8 cellular contexts compared by ENCODE assay signal in the genomic region with DNA sequence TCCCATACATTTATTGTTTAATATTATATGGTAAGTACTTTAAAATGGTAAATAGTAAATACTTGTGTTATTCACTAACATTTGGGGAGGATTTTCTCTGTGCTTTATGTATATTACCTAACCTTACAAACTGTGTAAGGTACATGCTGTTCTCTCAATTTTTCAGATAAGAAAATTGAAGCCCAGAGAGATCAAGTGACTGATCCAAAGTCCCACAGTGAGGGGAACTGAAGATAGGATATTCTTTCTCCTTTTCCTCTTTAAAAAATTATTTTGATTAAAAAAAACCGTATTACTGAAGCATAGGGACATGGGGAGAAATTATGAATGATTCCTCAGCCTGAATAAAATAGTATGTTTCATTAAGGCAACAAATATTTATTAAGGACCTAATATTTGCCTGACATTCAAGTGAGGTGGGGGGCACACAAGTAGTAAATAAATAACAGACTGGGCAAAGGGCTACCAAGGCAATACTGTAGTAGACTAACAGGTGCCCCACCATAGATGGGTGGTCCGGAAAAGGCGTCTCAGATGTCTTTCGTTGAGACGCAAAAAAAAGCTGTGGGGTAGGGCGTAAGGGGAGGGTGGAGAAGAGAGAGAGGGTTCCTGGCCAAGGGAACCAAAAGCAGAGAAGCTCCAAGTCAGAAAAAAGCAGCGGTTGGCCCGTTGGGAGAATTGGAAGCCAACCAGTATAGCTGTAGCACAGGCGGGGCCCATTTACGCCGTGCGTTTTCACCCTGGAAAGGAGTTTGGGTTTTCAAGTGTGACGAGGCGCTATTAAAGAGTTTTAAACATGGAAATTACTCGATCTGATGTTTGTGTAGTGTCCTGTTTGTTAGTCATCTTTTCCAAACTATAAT. TPM values are rescaled to one million over a fixed set of nuclear protein-coding genes. Genes with fewer than 3 reads are reported as not detected.
DNase-seq lines count a peak whose midpoint lies in the region; ATAC-seq and TF ChIP-seq lines count a peak whose summit lies in the region.

No MANE protein-coding gene starts in this region.

- TF ChIP-seq POLR2A in esophagus muscularis mucosa (IDR thresholded peaks at IDR 0.05; ENCODE audit: low read depth) (no peak), GM18505 (IDR thresholded peaks at IDR 0.05; ENCODE audit: borderline replicate concordance, extremely low read depth, insufficient read depth, insufficient read length) (no peak)

- H3K4me1 ChIP-seq in esophagus muscularis mucosa, result peaks cover 8 to 40% (median 39%) of the 10 kb centered on the region in 4 donors
- H3K4me1 ChIP-seq in subcutaneous abdominal adipose tissue (ENCODE audit: control insufficient read depth in 5 of 5, insufficient read depth in 5 of 5, low read length in 5 of 5), result peaks cover 0 to 35% (median 31%) of the 10 kb centered on the region in 5 donors

- H3K9me3 ChIP-seq in esophagus muscularis mucosa, result no peaks in the 10 kb centered on the region
- H3K9me3 ChIP-seq in subcutaneous abdominal adipose tissue (ENCODE audit: control insufficient read depth in 5 of 5, low read length in 5 of 5), result no peaks in the 10 kb centered on the region

- ATAC-seq in GM18505 (IDR thresholded peaks at IDR 0.05; ENCODE audit: unreplicated experiment), result no peak

- no peaks in the 10 kb centered on the region for H3K36me3 ChIP-seq in esophagus muscularis mucosa
- no peaks in the 10 kb centered on the region for H3K36me3 ChIP-seq in subcutaneous abdominal adipose tissue (ENCODE audit: control insufficient read depth in 5 of 5, insufficient read depth in 5 of 5, low read length in 5 of 5)

- intact Hi-C loops in esophagus muscularis mucosa (cut with DNase I), result no loop called here

- H3K27me3 ChIP-seq in esophagus muscularis mucosa (no peaks in the 10 kb centered on the region), subcutaneous abdominal adipose tissue (ENCODE audit: control insufficient read depth in 5 of 5, insufficient read depth in 4 of 5, low read length in 5 of 5) (no peaks in the 10 kb centered on the region)

- peak overlapping the region; percentile 78 to 95 (median 89) for H3K9ac ChIP-seq in subcutaneous abdominal adipose tissue (ENCODE audit: low read length in 5 of 5)

- TF ChIP-seq EP300 in esophagus muscularis mucosa (IDR thresholded peaks at IDR 0.05), result no peak

- WGBS in esophagus muscularis mucosa, result 1% methylated on average over 15 of the region's 15 CpGs

- H3K27ac ChIP-seq in esophagus muscularis mucosa (replicated peaks in 1 of 4) (peak overlapping the region; percentile 96 to 99 (median 99)), subcutaneous abdominal adipose tissue (ENCODE audit: low read depth, low read length) (peak overlapping the region; percentile 85)

- DNase-seq in AG08396 (ENCODE audit: low spot score), result peak; percentile 60
- DNase-seq in GM20000 (ENCODE audit: low spot score), result peak; percentile 38
- DNase-seq in NCI-H526 (lab: John Stamatoyannopoulos, UW), result peak; percentile 83 to 96
- DNase-seq in activated T-cell treated with anti-CD3 and anti-CD28 coated beads for 24 hours (ENCODE audit: low read depth), result peak; percentile 16
- DNase-seq in esophagus muscularis mucosa (ENCODE audit: extremely low spot score), result peak; percentile 91
- peak; percentile 78 for DNase-seq in myocyte (ENCODE audit: low read depth)

- TF ChIP-seq CTCF in GM20000 (IDR thresholded peaks at IDR 0.05; ENCODE audit: extremely low read depth, missing control alignments) (no peak), esophagus muscularis mucosa (IDR thresholded peaks at IDR 0.05) (no peak)

- peak overlapping the region; percentile 80 to 96 (median 90) for H3K4me3 ChIP-seq in esophagus muscularis mucosa
- peak overlapping the region; percentile 76 to 93 (median 84) for H3K4me3 ChIP-seq in subcutaneous abdominal adipose tissue (ENCODE audit: low read depth in 1 of 5, low read length in 5 of 5)

RNA-seq across cellular contexts. Expression of gene AGO3, which starts 0.9 kb away (rescaled TPM):
- total RNA-seq in esophagus muscularis mucosa, result 10 to 100 TPM; 19.9 to 23.3 (median 21.0) TPM
- total RNA-seq in myocyte, result 12.8 and 17.1 TPM in 2 replicates
- polyA plus RNA-seq in myocyte (2012), result 7.6 TPM

RNA-seq across cellular contexts. Expression of gene AGO1, which starts 47.0 kb away (rescaled TPM):
- 10 to 100 TPM; 16.2 to 32.6 (median 24.4) TPM for total RNA-seq in esophagus muscularis mucosa
- 7.3 and 9.6 TPM in 2 replicates for total RNA-seq in myocyte
- polyA plus RNA-seq in myocyte (2012), result 12.1 TPM

Comparison
In these comparisons a context has a peak if more than half of its experiments do, and no peak if none do; other contexts are left out.
1. DNase-seq: peak in every context shown above with its lines; median percentile 91 in esophagus muscularis mucosa; 90 in NCI-H526; 78 in myocyte; 60 in AG08396; 38 in GM20000; 16 in activated T-cell treated with anti-CD3 and anti-CD28 coated beads for 24 hours.